8 cellular contexts compared by ENCODE assay signal in the genomic region with DNA sequence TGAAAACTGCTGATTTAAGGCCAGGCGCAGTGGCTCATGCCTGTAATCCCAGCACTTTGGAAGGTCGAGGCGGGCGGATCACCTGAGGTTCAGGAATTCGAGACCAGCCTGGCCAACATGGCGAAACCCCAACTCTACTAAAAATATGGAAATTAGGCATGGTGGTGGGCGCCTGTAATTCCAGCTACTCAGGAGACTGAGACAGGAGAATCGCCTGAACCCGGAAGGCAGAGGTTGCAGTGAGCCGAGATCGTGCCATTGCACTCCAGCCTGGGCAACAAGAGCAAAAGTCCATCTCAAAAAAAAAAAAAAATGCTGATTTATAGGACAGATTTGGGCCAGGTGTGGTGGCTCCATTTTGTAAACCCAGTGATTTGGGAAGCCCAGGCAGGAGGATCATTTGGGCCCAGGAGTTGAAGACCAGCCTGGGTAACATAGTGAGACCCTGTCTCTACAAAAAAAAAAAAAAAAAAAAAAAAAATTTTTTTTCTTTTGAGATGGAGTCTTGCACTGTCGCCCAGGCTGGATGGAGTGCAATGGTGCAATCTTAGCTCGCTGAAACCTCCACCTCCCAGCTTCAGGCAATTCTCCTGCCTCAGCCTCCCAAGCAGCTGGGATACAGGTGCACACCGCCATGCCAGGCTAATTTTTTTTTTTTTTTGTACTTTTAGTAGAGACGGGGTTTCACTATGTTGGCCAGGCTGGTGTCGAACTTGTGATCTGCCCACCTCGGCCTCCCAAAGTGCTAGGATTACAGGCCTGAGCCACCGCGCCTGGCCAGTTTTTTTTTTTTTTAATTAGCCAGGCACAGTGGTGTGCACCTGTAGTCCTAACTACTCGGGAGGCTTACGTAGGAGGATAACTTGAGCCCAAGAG. TPM values are rescaled to one million over a fixed set of nuclear protein-coding genes. Genes with fewer than 3 reads are reported as not detected.
DNase-seq lines count a peak whose midpoint lies in the region; ATAC-seq, FAIRE-seq and TF ChIP-seq lines count a peak whose summit lies in the region.
"Not testable (repeated sequence)": the region's sequence is repeated elsewhere in the genome, so short reads cannot be mapped to it uniquely, and the experiment has no call there.

No MANE protein-coding gene starts in this region.

- not testable (repeated sequence) for DNase-seq in SK-N-MC (ENCODE audit: low read depth, low spot score); activated T-cell treated with anti-CD3 and anti-CD28 coated beads, Interleukin-2, amount 50 U/mL, for 72 hours; HepG2 (ENCODE audit: low spot score); stimulated activated naive CD8-positive, alpha-beta T cell treated with anti-CD3 and anti-CD28 coated beads, Interleukin-15, Interleukin-2, amounts not matched to agents 100 U/mL and 50 U/mL, for 24 hours

- ATAC-seq in activated T-cell treated with anti-CD3 and anti-CD28 coated beads, Interleukin-2, amount 50 U/mL, for 72 hours (replicated peaks in 1 of 2): peak; percentile 8 to 13
- not testable (repeated sequence) for ATAC-seq in HepG2
- peak; percentile 7 for ATAC-seq in stimulated activated naive CD8-positive, alpha-beta T cell treated with anti-CD3 and anti-CD28 coated beads, Interleukin-15, Interleukin-2, amounts not matched to agents 100 U/mL and 50 U/mL, for 24 hours

- not testable (repeated sequence) for BruUV-seq in HepG2 (replicated peaks; lab: Mats Ljungman, UMichigan)

- H3K9me2 ChIP-seq in neural cell (ENCODE audit: insufficient read depth, low read length): not testable (repeated sequence)

- H3K36me3 Mint-ChIP-seq in activated T-cell treated with anti-CD3 and anti-CD28 coated beads, Interleukin-2, amount 50 U/mL, for 72 hours (ENCODE audit: insufficient read depth in 2 of 2): not testable (repeated sequence)

- H3K4me1 ChIP-seq in BLaER1 (peaks cover 99% of the 10 kb centered on the region), HEK293 (ENCODE audit: control insufficient read depth, insufficient read depth, low read length) (peaks cover 15% of the 10 kb centered on the region), ectodermal cell (ENCODE audit: control insufficient read depth, insufficient read depth, low read length) (peaks cover 21% of the 10 kb centered on the region), HepG2 (ENCODE audit: insufficient read depth, low read length) (peaks cover 32% of the 10 kb centered on the region)

- not testable (repeated sequence) for TF ChIP-seq CTCF in HEK293 (tag by site-specific recombination; IDR thresholded peaks at IDR 0.05); HepG2 (CRISPR knock-in tag; IDR thresholded peaks at IDR 0.05); neural cell (IDR thresholded peaks at IDR 0.05; ENCODE audit: poor library complexity, severe bottlenecking)

- H3K27ac Mint-ChIP-seq in activated T-cell treated with anti-CD3 and anti-CD28 coated beads, Interleukin-2, amount 50 U/mL, for 72 hours: not testable (repeated sequence)

- not testable (repeated sequence) for H3K9me3 Mint-ChIP-seq in activated T-cell treated with anti-CD3 and anti-CD28 coated beads, Interleukin-2, amount 50 U/mL, for 72 hours

- not testable (repeated sequence) for H3K27me3 Mint-ChIP-seq in activated T-cell treated with anti-CD3 and anti-CD28 coated beads, Interleukin-2, amount 50 U/mL, for 72 hours (ENCODE audit: low read depth)

- POLR2A ChIA-PET in HEK293 (lab: Yijun Ruan, JAX): interaction anchor here (0.7 kb wide), 1 partner anchor 242 kb away, joined by 5 read pairs; no protein-coding TSS in a partner anchor
- POLR2A ChIA-PET in HepG2 (lab: Yijun Ruan, JAX): interaction anchor here (1.2 kb wide), 1 partner anchor 42 kb away, joined by 3 read pairs; a partner anchor contains a TSS

- not testable (repeated sequence) for H3K9ac ChIP-seq in BLaER1; SK-N-MC (ENCODE audit: insufficient read length); HepG2 (ENCODE audit: insufficient read depth, low read depth, low read length); neural cell (ENCODE audit: low read length)

- not testable (repeated sequence) for H3K4me3 Mint-ChIP-seq in activated T-cell treated with anti-CD3 and anti-CD28 coated beads, Interleukin-2, amount 50 U/mL, for 72 hours

- in situ Hi-C loops in HepG2 (cut with HindIII; ENCODE audit: extremely low pct_ligation_motif_present, low pct_unique_long_range_greater_than_20kb): not testable (repeated sequence)

- H3K27me3 ChIP-seq in BLaER1; ectodermal cell (ENCODE audit: control insufficient read depth, insufficient read depth, low read length, poor library complexity, severe bottlenecking); HepG2 (ENCODE audit: control insufficient read depth in 1 of 2, insufficient read depth in 2 of 2, low read length in 2 of 2); neural cell (ENCODE audit: insufficient read depth, low read depth, low read length): not testable (repeated sequence)

- not testable (repeated sequence) for H2AFZ ChIP-seq in HepG2 (ENCODE audit: low read length); neural cell (ENCODE audit: low read depth, low read length)

- TF ChIP-seq EP300 in HepG2 (IDR thresholded peaks at IDR 0.05; ENCODE audit: low read depth in 2 of 2, low read length in 2 of 2); HepG2 (CRISPR knock-in tag; IDR thresholded peaks at IDR 0.05; ENCODE audit: borderline replicate concordance); neural cell (conservative IDR thresholded peaks at IDR 0.05; ENCODE audit: poor library complexity, severe bottlenecking): not testable (repeated sequence)

- H3K36me3 ChIP-seq in BLaER1 (peaks cover 21% of the 10 kb centered on the region), SK-N-MC (ENCODE audit: insufficient read depth, low read length) (peaks cover 14% of the 10 kb centered on the region)
- H3K36me3 ChIP-seq in HEK293 (ENCODE audit: control insufficient read depth in 2 of 2, insufficient read depth in 1 of 2, low read length in 2 of 2); ectodermal cell (ENCODE audit: control insufficient read depth, insufficient read depth, low read length); HepG2 (replicated peaks in 1 of 2; ENCODE audit: control insufficient read depth in 1 of 2, insufficient read depth in 2 of 2, low read length in 2 of 2); neural cell (ENCODE audit: insufficient read depth, low read length): not testable (repeated sequence)

- H3K27ac ChIP-seq in BLaER1: peak overlapping the region; percentile 32; the same call in 1 of the 2 replicates
- H3K27ac ChIP-seq in HEK293 (ENCODE audit: extremely low read depth, low read depth, low read length); HepG2 (ENCODE audit: extremely low read length, insufficient read depth, low read length); neural cell (ENCODE audit: low read length): not testable (repeated sequence)
- H3K27ac ChIP-seq in SK-N-MC: 0 out of 2 replicates have a peak overlapping the region, but pooled peaks have one; percentile 49
- peak overlapping the region; percentile 36 for H3K27ac ChIP-seq in ectodermal cell (ENCODE audit: insufficient read depth, low read depth, low read length, poor library complexity, severe bottlenecking)

- peaks cover 15% of the 10 kb centered on the region for H3K4me1 Mint-ChIP-seq in activated T-cell treated with anti-CD3 and anti-CD28 coated beads, Interleukin-2, amount 50 U/mL, for 72 hours (ENCODE audit: low read depth)

- peaks cover 35% of the 10 kb centered on the region for H4K20me1 ChIP-seq in BLaER1
- not testable (repeated sequence) for H4K20me1 ChIP-seq in HepG2 (ENCODE audit: insufficient read depth, low read length); neural cell (ENCODE audit: insufficient read depth)

- 88 to 90% methylated on average over 21 of the region's 21 CpGs for WGBS in ectodermal cell, 2 experiments
- 64% methylated on average over 21 of the region's 21 CpGs for WGBS in HepG2 (ENCODE audit: low lambda C conversion rate)

- not testable (repeated sequence) for TF ChIP-seq RAD21 in HepG2 (CRISPR knock-in tag; IDR thresholded peaks at IDR 0.05); neural cell (conservative IDR thresholded peaks at IDR 0.05)

- not testable (repeated sequence) for H3K9me3 ChIP-seq in BLaER1; HEK293 (ENCODE audit: control insufficient read depth, insufficient read depth, low read depth, low read length); SK-N-MC (ENCODE audit: low read depth, low read length); ectodermal cell (ENCODE audit: control insufficient read depth, low read length); HepG2 (ENCODE audit: low read length); neural cell (ENCODE audit: low read length)

- CTCF ChIA-PET in HEK293 (lab: Yijun Ruan, JAX): interaction anchor here (0.6 to 1.4 kb wide), 8 partner anchors 63 to 402 kb away, joined by 3 to 5 read pairs (median 3); no protein-coding TSS in a partner anchor
- CTCF ChIA-PET in HepG2 (lab: Yijun Ruan, JAX; ENCODE audit: low intra/inter-chr PET ratio, low total read pairs): not testable (repeated sequence)

- peak overlapping the region; percentile 71 for H3K4me2 ChIP-seq in BLaER1
- not testable (repeated sequence) for H3K4me2 ChIP-seq in HepG2 (ENCODE audit: low read depth, low read length); neural cell (ENCODE audit: low read length)

- H3K4me3 ChIP-seq in BLaER1; HEK293 (ENCODE audit: low read depth, low read length); SK-N-MC; ectodermal cell (ENCODE audit: insufficient read depth, low read depth, low read length); HepG2 (replicated peaks in 1 of 3; ENCODE audit: insufficient read depth in 1 of 3, low read depth in 2 of 3, low read length in 3 of 3); neural cell (ENCODE audit: low read length): not testable (repeated sequence)

- FAIRE-seq in HepG2 (lab: Jason Lieb, UNC): peak; percentile 30

- TF ChIP-seq POLR2A in HepG2 (IDR thresholded peaks at IDR 0.05; ENCODE audit: insufficient read depth in 1 of 2, low read depth in 2 of 2, low read length in 2 of 2): not testable (repeated sequence)

- intact Hi-C loops in HepG2 (cut with micrococcal nuclease; ENCODE audit: unreplicated experiment): not testable (repeated sequence)

- not testable (repeated sequence) for H3F3A ChIP-seq in neural cell (ENCODE audit: insufficient read depth, low read length, poor library complexity, severe bottlenecking)

- not testable (repeated sequence) for H3K79me2 ChIP-seq in HepG2 (ENCODE audit: insufficient read depth, low read length); neural cell (replicated peaks; ENCODE audit: insufficient read depth, low read length)

RNA-seq across cellular contexts. Expression of a gene that starts 6.9 kb away (rescaled TPM):
- total RNA-seq in activated T-cell treated with anti-CD3 and anti-CD28 coated beads, Interleukin-2, amount 50 U/mL, for 72 hours: 10 to 100 TPM; 28.4 to 38.0 TPM
- polyA plus RNA-seq in ectodermal cell (2013, experiment 1 of 4): 35.5 TPM
- polyA plus RNA-seq in ectodermal cell (2013, experiment 2 of 4): 38.0 TPM
- polyA plus RNA-seq in ectodermal cell (2013, experiment 3 of 4): 32.5 TPM
- 38.1 TPM for polyA plus RNA-seq in ectodermal cell (2013, experiment 4 of 4)
- 3.1 and 4.9 TPM in 2 replicates for total RNA-seq in HepG2 (2016; rRNA removed; fragmentation: Illumina TruSeq; extraction: Trizol)
- total RNA-seq in HepG2 (2016; cell fraction: cytosol; rRNA removed; fragmentation: Illumina TruSeq; extraction: Trizol; ENCODE audit: low read depth): 2.9 and 3.2 TPM in 2 replicates
- total RNA-seq in HepG2 (2016; cell fraction: insoluble cytoplasmic fraction; rRNA removed; fragmentation: Illumina TruSeq; extraction: Trizol): 3.4 and 4.4 TPM in 2 replicates
- 4.0 and 4.6 TPM in 2 replicates for total RNA-seq in HepG2 (2016; cell fraction: membrane; rRNA removed; fragmentation: Illumina TruSeq; extraction: Trizol)
- 4.6 and 5.6 TPM in 2 replicates for total RNA-seq in HepG2 (2016; cell fraction: nucleus; rRNA removed; fragmentation: Illumina TruSeq; extraction: Trizol)
- polyA plus RNA-seq in HepG2 (2011; rRNA removed): 10.4 and 12.9 TPM in 2 replicates
- 8.0 and 13.2 TPM in 2 replicates for polyA plus RNA-seq in HepG2 (2011; cell fraction: cytosol; rRNA removed)
- polyA plus RNA-seq in HepG2 (2011; cell fraction: nucleus; rRNA removed): 15.7 and 16.8 TPM in 2 replicates
- 9.8 and 10.0 TPM in 2 replicates for polyA plus RNA-seq in HepG2 (2012)
- 4.1 and 4.5 TPM in 2 replicates for polyA plus RNA-seq in HepG2 (2016; cell fraction: cytosol; fragmentation: Illumina TruSeq; extraction: Trizol; ENCODE audit: low read depth)
- 5.8 and 5.9 TPM in 2 replicates for polyA plus RNA-seq in HepG2 (2016; cell fraction: insoluble cytoplasmic fraction; fragmentation: Illumina TruSeq; extraction: Trizol; ENCODE audit: low read depth)
- 4.4 and 4.9 TPM in 2 replicates for polyA plus RNA-seq in HepG2 (2016; cell fraction: membrane; fragmentation: Illumina TruSeq; extraction: Trizol; ENCODE audit: low read depth)
- polyA plus RNA-seq in HepG2 (2016; cell fraction: nucleus; fragmentation: Illumina TruSeq; extraction: Trizol; ENCODE audit: insufficient read depth, low read depth): 13.8 and 13.9 TPM in 2 replicates
- 26.1 and 27.9 TPM in 2 replicates for polyA minus RNA-seq in HepG2 (2011; rRNA and poly(A)+ RNA removed; ENCODE audit: low replicate concordance)
- 8.2 and 9.8 TPM in 2 replicates for polyA minus RNA-seq in HepG2 (2011; cell fraction: cytosol; rRNA and poly(A)+ RNA removed)
- 5.3 and 6.3 TPM in 2 replicates for polyA minus RNA-seq in HepG2 (2011; cell fraction: nucleus; rRNA and poly(A)+ RNA removed)
- 18.1 and 21.1 TPM in 2 replicates for polyA plus RNA-seq in neural cell
- polyA minus RNA-seq in neural cell: 10.1 and 12.2 TPM in 2 replicates

RNA-seq across cellular contexts. Expression of a gene that starts 42.0 kb away (rescaled TPM):
- total RNA-seq in activated T-cell treated with anti-CD3 and anti-CD28 coated beads, Interleukin-2, amount 50 U/mL, for 72 hours: 10 to 100 TPM; 63.3 to 65.8 TPM
- polyA plus RNA-seq in ectodermal cell (2013, experiment 1 of 4): 53.4 TPM
- polyA plus RNA-seq in ectodermal cell (2013, experiment 2 of 4): 63.0 TPM
- polyA plus RNA-seq in ectodermal cell (2013, experiment 3 of 4): 30.4 TPM
- polyA plus RNA-seq in ectodermal cell (2013, experiment 4 of 4): 34.2 TPM
- 47.5 and 111 TPM in 2 replicates for total RNA-seq in HepG2 (2016; rRNA removed; fragmentation: Illumina TruSeq; extraction: Trizol)
- 6.5 and 6.8 TPM in 2 replicates for total RNA-seq in HepG2 (2016; cell fraction: cytosol; rRNA removed; fragmentation: Illumina TruSeq; extraction: Trizol; ENCODE audit: low read depth)
- 45.2 and 102 TPM in 2 replicates for total RNA-seq in HepG2 (2016; cell fraction: insoluble cytoplasmic fraction; rRNA removed; fragmentation: Illumina TruSeq; extraction: Trizol)
- 10.4 and 10.9 TPM in 2 replicates for total RNA-seq in HepG2 (2016; cell fraction: membrane; rRNA removed; fragmentation: Illumina TruSeq; extraction: Trizol)
- 29.9 and 31.0 TPM in 2 replicates for total RNA-seq in HepG2 (2016; cell fraction: nucleus; rRNA removed; fragmentation: Illumina TruSeq; extraction: Trizol)
- polyA plus RNA-seq in HepG2 (2011; rRNA removed) (18.6 and 22.0 TPM in 2 replicates), neural cell (15.7 and 17.3 TPM in 2 replicates)
- polyA plus RNA-seq in HepG2 (2011; cell fraction: cytosol; rRNA removed): 14.3 and 18.5 TPM in 2 replicates
- 9.5 and 12.0 TPM in 2 replicates for polyA plus RNA-seq in HepG2 (2011; cell fraction: nucleus; rRNA removed)
- 12.5 and 14.5 TPM in 2 replicates for polyA plus RNA-seq in HepG2 (2012)
- 0.94 and 1.1 TPM in 2 replicates for polyA plus RNA-seq in HepG2 (2016; cell fraction: cytosol; fragmentation: Illumina TruSeq; extraction: Trizol; ENCODE audit: low read depth)
- 28.1 and 30.9 TPM in 2 replicates for polyA plus RNA-seq in HepG2 (2016; cell fraction: insoluble cytoplasmic fraction; fragmentation: Illumina TruSeq; extraction: Trizol; ENCODE audit: low read depth)
- polyA plus RNA-seq in HepG2 (2016; cell fraction: membrane; fragmentation: Illumina TruSeq; extraction: Trizol; ENCODE audit: low read depth): 2.8 and 3.0 TPM in 2 replicates
- 21.6 and 24.1 TPM in 2 replicates for polyA plus RNA-seq in HepG2 (2016; cell fraction: nucleus; fragmentation: Illumina TruSeq; extraction: Trizol; ENCODE audit: insufficient read depth, low read depth)
- 46.5 and 64.8 TPM in 2 replicates for polyA minus RNA-seq in HepG2 (2011; rRNA and poly(A)+ RNA removed; ENCODE audit: low replicate concordance)
- 22.9 and 31.6 TPM in 2 replicates for polyA minus RNA-seq in HepG2 (2011; cell fraction: cytosol; rRNA and poly(A)+ RNA removed)
- 14.4 and 17.8 TPM in 2 replicates for polyA minus RNA-seq in HepG2 (2011; cell fraction: nucleus; rRNA and poly(A)+ RNA removed)
- 37.7 and 41.7 TPM in 2 replicates for polyA minus RNA-seq in neural cell

RNA-seq across cellular contexts. Expression of a gene that starts 52.2 kb away (rescaled TPM):
- 100 to 1,000 TPM; 138 to 156 TPM for total RNA-seq in activated T-cell treated with anti-CD3 and anti-CD28 coated beads, Interleukin-2, amount 50 U/mL, for 72 hours
- polyA plus RNA-seq in ectodermal cell (2013, experiment 1 of 4): 349 TPM
- polyA plus RNA-seq in ectodermal cell (2013, experiment 2 of 4): 396 TPM
- polyA plus RNA-seq in ectodermal cell (2013, experiment 3 of 4): 257 TPM
- polyA plus RNA-seq in ectodermal cell (2013, experiment 4 of 4): 285 TPM
- 39.0 and 86.8 TPM in 2 replicates for total RNA-seq in HepG2 (2016; rRNA removed; fragmentation: Illumina TruSeq; extraction: Trizol)
- 13.0 and 13.9 TPM in 2 replicates for total RNA-seq in HepG2 (2016; cell fraction: cytosol; rRNA removed; fragmentation: Illumina TruSeq; extraction: Trizol; ENCODE audit: low read depth)
- total RNA-seq in HepG2 (2016; cell fraction: insoluble cytoplasmic fraction; rRNA removed; fragmentation: Illumina TruSeq; extraction: Trizol): 37.3 and 82.6 TPM in 2 replicates
- total RNA-seq in HepG2 (2016; cell fraction: membrane; rRNA removed; fragmentation: Illumina TruSeq; extraction: Trizol): 32.0 and 34.5 TPM in 2 replicates
- total RNA-seq in HepG2 (2016; cell fraction: nucleus; rRNA removed; fragmentation: Illumina TruSeq; extraction: Trizol): 47.6 and 52.9 TPM in 2 replicates
- 19.8 and 25.1 TPM in 2 replicates for polyA plus RNA-seq in HepG2 (2011; rRNA removed)
- polyA plus RNA-seq in HepG2 (2011; cell fraction: cytosol; rRNA removed): 20.8 and 25.6 TPM in 2 replicates
- 17.2 and 19.1 TPM in 2 replicates for polyA plus RNA-seq in HepG2 (2011; cell fraction: nucleus; rRNA removed)
- 70.1 and 107 TPM in 2 replicates for polyA plus RNA-seq in HepG2 (2012)
- 11.9 and 12.3 TPM in 2 replicates for polyA plus RNA-seq in HepG2 (2016; cell fraction: cytosol; fragmentation: Illumina TruSeq; extraction: Trizol; ENCODE audit: low read depth)
- 131 and 149 TPM in 2 replicates for polyA plus RNA-seq in HepG2 (2016; cell fraction: insoluble cytoplasmic fraction; fragmentation: Illumina TruSeq; extraction: Trizol; ENCODE audit: low read depth)
- 31.5 and 34.1 TPM in 2 replicates for polyA plus RNA-seq in HepG2 (2016; cell fraction: membrane; fragmentation: Illumina TruSeq; extraction: Trizol; ENCODE audit: low read depth)
- polyA plus RNA-seq in HepG2 (2016; cell fraction: nucleus; fragmentation: Illumina TruSeq; extraction: Trizol; ENCODE audit: insufficient read depth, low read depth): 78.0 and 82.8 TPM in 2 replicates
- polyA minus RNA-seq in HepG2 (2011; rRNA and poly(A)+ RNA removed; ENCODE audit: low replicate concordance): 28.2 and 34.0 TPM in 2 replicates
- 35.6 and 38.3 TPM in 2 replicates for polyA minus RNA-seq in HepG2 (2011; cell fraction: cytosol; rRNA and poly(A)+ RNA removed)
- polyA minus RNA-seq in HepG2 (2011; cell fraction: nucleus; rRNA and poly(A)+ RNA removed): 22.7 and 24.1 TPM in 2 replicates
- 210 and 214 TPM in 2 replicates for polyA plus RNA-seq in neural cell
- 160 and 178 TPM in 2 replicates for polyA minus RNA-seq in neural cell
